25 cellular contexts compared by ENCODE assay signal in the genomic region with DNA sequence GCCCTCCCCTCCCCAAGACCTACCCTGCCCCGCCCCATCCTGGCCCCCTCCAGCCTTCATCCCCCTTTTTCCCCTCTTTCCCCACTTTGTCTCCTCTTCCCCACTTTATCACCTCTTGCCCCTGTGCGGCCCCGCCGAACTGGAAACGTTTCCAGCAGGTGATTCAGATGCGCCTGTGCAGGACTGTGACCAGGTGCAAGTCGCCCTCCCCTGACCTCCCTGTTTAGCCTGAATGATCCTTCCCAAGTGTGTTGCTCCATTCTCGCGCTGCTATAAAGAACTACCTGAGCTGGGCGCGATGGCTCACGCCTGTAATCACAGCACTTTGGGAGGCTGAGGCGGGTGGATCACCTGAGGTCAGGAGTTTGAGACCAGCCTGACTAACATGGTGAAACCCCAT.
"Had no signal": no experiment of that assay in that cellular context is flagged by ENCODE, and none has a peak within 500 bp of the region (broad histone marks: within the 10 kb centered on the region; RNA-seq: fewer than 3 reads in every experiment).

No MANE protein-coding gene starts in this region.

- H3K27ac Mint-ChIP-seq: endodermal cell; memory B cell; mesothelial cell of epicardium; natural killer cell; stimulated activated effector memory CD8-positive, alpha-beta T cell treated with anti-CD3 and anti-CD28 coated beads, Interleukin-12 subunit alpha, Interleukin-12 subunit beta, amount 100 ng/mL, for 72 hours had no signal

- H3K27me3 ChIP-seq: colonic mucosa, hepatocyte, left lung, ovary, right atrium auricular region, suprapubic skin, thyroid gland, upper lobe of right lung had no signal

- DNase-seq: cerebellar nuclear complex; colonic mucosa; effector CD4-positive, alpha-beta T cell; endodermal cell; erythroblast; foreskin melanocyte; head of caudate nucleus; kidney glomerular epithelial cell; lower lobe of right lung; natural killer cell; ovary; stimulated activated CD4-positive, alpha-beta T cell treated with anti-CD3 and anti-CD28 coated beads, Interleukin-4, amount 100 ng/mL, for 1 hour; stimulated activated CD8-positive, alpha-beta memory T cell treated with anti-CD3 and anti-CD28 coated beads, Interleukin-4, amount 100 ng/mL, for 48 hours; stimulated activated naive CD8-positive, alpha-beta T cell treated with anti-CD3 and anti-CD28 coated beads, Interleukin-15, Interleukin-2, amounts not matched to agents 100 U/mL and 50 U/mL, for 24 hours; upper lobe of right lung had no signal

- H3K27ac ChIP-seq: colonic mucosa, hepatocyte, left lung, lower lobe of right lung, ovary, right atrium auricular region, suprapubic skin, thyroid gland, upper lobe of right lung had no signal

- H3K4me1 Mint-ChIP-seq: endodermal cell had no signal

- H3K9me3 Mint-ChIP-seq: memory B cell; mesothelial cell of epicardium; natural killer cell; stimulated activated effector memory CD8-positive, alpha-beta T cell treated with anti-CD3 and anti-CD28 coated beads, Interleukin-12 subunit alpha, Interleukin-12 subunit beta, amount 100 ng/mL, for 72 hours had no signal

- H3K9me3 ChIP-seq: colonic mucosa, left lung, lower lobe of right lung, ovary, right atrium auricular region, suprapubic skin, thyroid gland, upper lobe of right lung had no signal

- H3K36me3 ChIP-seq: colonic mucosa, ovary, right atrium auricular region, upper lobe of right lung had no signal

- H3K4me1 ChIP-seq: colonic mucosa had no signal

- ATAC-seq: left lung; lower lobe of right lung; natural killer cell; stimulated activated effector memory CD8-positive, alpha-beta T cell treated with anti-CD3 and anti-CD28 coated beads, Interleukin-12 subunit alpha, Interleukin-12 subunit beta, amount 100 ng/mL, for 72 hours; stimulated activated naive CD8-positive, alpha-beta T cell treated with anti-CD3 and anti-CD28 coated beads, Interleukin-15, Interleukin-2, amounts not matched to agents 100 U/mL and 50 U/mL, for 24 hours; upper lobe of right lung had no signal

- H3K4me3 Mint-ChIP-seq: endodermal cell; memory B cell; mesothelial cell of epicardium; natural killer cell; neural crest cell; stimulated activated effector memory CD8-positive, alpha-beta T cell treated with anti-CD3 and anti-CD28 coated beads, Interleukin-12 subunit alpha, Interleukin-12 subunit beta, amount 100 ng/mL, for 72 hours had no signal

- H3K27me3 Mint-ChIP-seq: memory B cell had no signal

- H3K4me3 ChIP-seq: colonic mucosa, hepatocyte, left lung, lower lobe of right lung, ovary, right atrium auricular region, smooth muscle cell, suprapubic skin, thyroid gland, upper lobe of right lung had no signal

- H3K36me3 Mint-ChIP-seq: natural killer cell had no signal
